Comparison of ENCODE assay signal across 19 cellular contexts in genomic region chr10:71553371-71553900, GRCh38.
"Had no signal": no experiment of that assay in that cellular context is flagged by ENCODE, and none has a peak within 500 bp of the region (broad histone marks: within the 10 kb centered on the region; RNA-seq: fewer than 3 reads in every experiment).

No MANE protein-coding gene starts in this region.

- H3K36me3 ChIP-seq: cardiac muscle cell, left lung, ovary, prostate gland, right atrium auricular region, spleen, tibial artery had no signal

- H3K9me3 Mint-ChIP-seq: activated CD4-positive, alpha-beta memory T cell treated with anti-CD3 and anti-CD28 coated beads, Interleukin-2, amount 10 ng/mL, durations not matched to agents 7 days and 5 days; activated naive CD4-positive, alpha-beta T cell treated with anti-CD3 and anti-CD28 coated beads for 36 hours; activated naive CD8-positive, alpha-beta T cell treated with anti-CD3 and anti-CD28 coated beads, Interleukin-2, amount 50 U/mL, for 24 hours; activated T-cell treated with anti-CD3 and anti-CD28 coated beads, Interleukin-2, amount 50 U/mL, for 72 hours had no signal

- DNase-seq: activated CD4-positive, alpha-beta memory T cell treated with anti-CD3 and anti-CD28 coated beads, Interleukin-2, amount 10 ng/mL, durations not matched to agents 7 days and 5 days; activated CD4-positive, alpha-beta T cell treated with anti-CD3 and anti-CD28 coated beads for 48 hours; activated effector memory CD4-positive, alpha-beta T cell treated with Interleukin-2 at 50 U/mL for 16 hours; activated naive CD4-positive, alpha-beta T cell treated with anti-CD3 and anti-CD28 coated beads for 36 hours; activated naive CD8-positive, alpha-beta T cell treated with anti-CD3 and anti-CD28 coated beads, Interleukin-2, amount 50 U/mL, for 24 hours; activated T-cell treated with anti-CD3 and anti-CD28 coated beads, Interleukin-2, amount 50 U/mL, for 72 hours; kidney glomerular epithelial cell; left lung; naive B cell; ovary; spleen; stimulated activated CD4-positive, alpha-beta T cell treated with anti-CD3 and anti-CD28 coated beads, Interleukin-4, amount 100 ng/mL, for 1 hour; stimulated activated naive CD4-positive, alpha-beta T cell treated with Interleukin-2 at 50 U/mL for 16 hours; T-helper 17 cell; tibial artery had no signal

- H3K27ac Mint-ChIP-seq: activated CD4-positive, alpha-beta memory T cell treated with anti-CD3 and anti-CD28 coated beads, Interleukin-2, amount 10 ng/mL, durations not matched to agents 7 days and 5 days; activated naive CD4-positive, alpha-beta T cell treated with anti-CD3 and anti-CD28 coated beads for 36 hours; activated naive CD8-positive, alpha-beta T cell treated with anti-CD3 and anti-CD28 coated beads, Interleukin-2, amount 50 U/mL, for 24 hours; activated T-cell treated with anti-CD3 and anti-CD28 coated beads, Interleukin-2, amount 50 U/mL, for 72 hours; naive B cell; T-helper 17 cell had no signal

- H3K4me1 ChIP-seq: left lung, prostate gland, spleen, tibial artery had no signal

- ATAC-seq: activated naive CD8-positive, alpha-beta T cell treated with anti-CD3 and anti-CD28 coated beads, Interleukin-2, amount 50 U/mL, for 24 hours; activated T-cell treated with anti-CD3 and anti-CD28 coated beads, Interleukin-2, amount 50 U/mL, for 72 hours; left lung; T-helper 17 cell had no signal

- H3K4me1 Mint-ChIP-seq: activated CD4-positive, alpha-beta memory T cell treated with anti-CD3 and anti-CD28 coated beads, Interleukin-2, amount 10 ng/mL, durations not matched to agents 7 days and 5 days; naive B cell had no signal

- H3K4me3 Mint-ChIP-seq: activated CD4-positive, alpha-beta memory T cell treated with anti-CD3 and anti-CD28 coated beads, Interleukin-2, amount 10 ng/mL, durations not matched to agents 7 days and 5 days; activated naive CD4-positive, alpha-beta T cell treated with anti-CD3 and anti-CD28 coated beads for 36 hours; activated naive CD8-positive, alpha-beta T cell treated with anti-CD3 and anti-CD28 coated beads, Interleukin-2, amount 50 U/mL, for 24 hours; activated T-cell treated with anti-CD3 and anti-CD28 coated beads, Interleukin-2, amount 50 U/mL, for 72 hours; naive B cell; T-helper 17 cell had no signal

- H3K4me3 ChIP-seq: cardiac muscle cell, left lung, lung, ovary, prostate gland, right atrium auricular region, spleen, tibial artery had no signal

- H3K27me3 ChIP-seq: cardiac muscle cell, left lung, ovary, right atrium auricular region had no signal

- H3K27ac ChIP-seq: cardiac muscle cell, left lung, ovary, prostate gland, right atrium auricular region, spleen, tibial artery had no signal

- H3K9me3 ChIP-seq: left lung, ovary, prostate gland, right atrium auricular region, spleen, tibial artery had no signal
